In genomic region chr22:17897864-17898263, GRCh38 we compare ENCODE assay signal across 1 cellular context.
TF ChIP-seq lines count a peak whose summit lies in the region.

No MANE protein-coding gene starts in this region.

TF ChIP-seq in HepG2, 621 proteins besides CTCF, POLR2A, EP300 and RAD21 (continued from another document):
- TF ChIP-seq ARID4A (CRISPR knock-in tag; IDR thresholded peaks at IDR 0.05; ENCODE audit: borderline replicate concordance) (peak; percentile 46; the same call in 1 of the 2 replicates), ZNF335 (CRISPR knock-in tag; IDR thresholded peaks at IDR 0.05) (no peak), ZKSCAN1 (IDR thresholded peaks at IDR 0.05; ENCODE audit: low read length) (no peak), ZFP62 (CRISPR knock-in tag; IDR thresholded peaks at IDR 0.05) (no peak), ZSCAN5A (CRISPR knock-in tag; IDR thresholded peaks at IDR 0.05; ENCODE audit: borderline replicate concordance) (no peak), JUND (CRISPR knock-in tag; IDR thresholded peaks at IDR 0.05) (no peak), SP2 (CRISPR knock-in tag; IDR thresholded peaks at IDR 0.05) (no peak), MXI1 (IDR thresholded peaks at IDR 0.05; ENCODE audit: borderline replicate concordance, low read depth, low read length) (peak; percentile 17; the same call in 1 of the 3 replicates), THRA (CRISPR knock-in tag; IDR thresholded peaks at IDR 0.05; ENCODE audit: borderline replicate concordance) (no peak), SRSF9 (IDR thresholded peaks at IDR 0.05; ENCODE audit: borderline replicate concordance, insufficient read depth, low read depth, low read length, poor library complexity, severe bottlenecking) (no peak), ARID5B (CRISPR knock-in tag; IDR thresholded peaks at IDR 0.05) (0 out of 2 replicates have a peak, but pooled peaks have one; percentile 15), FOXK1 (CRISPR knock-in tag; IDR thresholded peaks at IDR 0.05; ENCODE audit: borderline replicate concordance, low read depth) (0 out of 2 replicates have a peak, but pooled peaks have one; percentile 22), AGO2 (optimal IDR thresholded peaks at IDR 0.05; ENCODE audit: low read depth, low read length) (no peak), RFX1 (IDR thresholded peaks at IDR 0.05) (no peak), RARA (CRISPR knock-in tag; IDR thresholded peaks at IDR 0.05) (peak; percentile 26; the same call in 1 of the 2 replicates), LCORL (IDR thresholded peaks at IDR 0.05) (no peak), LCORL (CRISPR knock-in tag; IDR thresholded peaks at IDR 0.05) (0 out of 2 replicates have a peak, but pooled peaks have one; percentile 44), ZNF350 (CRISPR knock-in tag; IDR thresholded peaks at IDR 0.05; ENCODE audit: borderline replicate concordance, low read depth) (no peak), ZNF207 (IDR thresholded peaks at IDR 0.05; ENCODE audit: borderline replicate concordance) (no peak), ZNF251 (CRISPR knock-in tag; IDR thresholded peaks at IDR 0.05) (no peak), NFYC (CRISPR knock-in tag; IDR thresholded peaks at IDR 0.05) (no peak), AFF4 (CRISPR knock-in tag; IDR thresholded peaks at IDR 0.05) (no peak), PAXIP1 (CRISPR knock-in tag; conservative IDR thresholded peaks at IDR 0.05) (0 out of 2 replicates have a peak, but pooled peaks have one; percentile 37), FOXM1 (CRISPR knock-in tag; IDR thresholded peaks at IDR 0.05) (no peak), ZNF234 (CRISPR knock-in tag; conservative IDR thresholded peaks at IDR 0.05) (no peak), ZNF362 (CRISPR knock-in tag; IDR thresholded peaks at IDR 0.05; ENCODE audit: borderline replicate concordance) (peak; percentile 82)
